In the genomic region with DNA sequence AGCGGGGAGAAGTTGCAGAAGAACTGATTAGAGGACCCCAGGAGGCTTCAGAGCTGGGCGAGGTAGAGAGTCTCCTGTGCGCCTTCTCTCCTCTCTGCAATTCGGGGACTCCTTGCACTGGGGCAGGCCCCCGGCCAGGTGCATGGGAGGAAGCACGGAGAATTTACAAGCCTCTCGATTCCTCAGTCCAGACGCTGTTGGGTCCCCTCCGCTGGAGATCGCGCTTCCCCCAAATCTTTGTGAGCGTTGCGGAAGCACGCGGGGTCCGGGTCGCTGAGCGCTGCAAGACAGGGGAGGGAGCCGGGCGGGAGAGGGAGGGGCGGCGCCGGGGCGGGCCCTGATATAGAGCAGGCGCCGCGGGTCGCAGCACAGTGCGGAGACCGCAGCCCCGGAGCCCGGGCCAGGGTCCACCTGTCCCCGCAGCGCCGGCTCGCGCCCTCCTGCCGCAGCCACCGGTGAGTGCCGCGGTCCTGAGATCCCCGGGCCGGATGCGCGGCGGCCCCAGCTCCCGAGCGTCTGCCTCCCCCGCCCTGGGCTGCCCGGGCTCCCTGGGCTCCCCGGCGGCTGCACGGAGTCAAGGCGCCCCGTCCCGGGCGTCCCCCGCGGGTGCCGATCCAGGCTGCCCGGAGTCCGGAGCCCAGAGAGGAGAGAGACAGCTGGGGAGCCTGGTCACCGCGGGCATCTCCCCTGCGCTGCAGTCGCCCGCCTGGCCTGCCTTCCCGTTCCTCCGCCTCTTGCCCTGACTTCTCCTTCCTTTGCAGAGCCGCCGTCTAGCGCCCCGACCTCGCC, we compare ENCODE assay signal across 8 cellular contexts. TPM values are rescaled to one million over a fixed set of nuclear protein-coding genes. Genes with fewer than 3 reads are reported as not detected.
A peak's percentile ranks its signal among the peaks of the same experiment; 100 is the strongest.
DNase-seq lines count a peak whose midpoint lies in the region; ATAC-seq and TF ChIP-seq lines count a peak whose summit lies in the region.

A gene (plus strand): TSS at position 369 of the 789 bp plus-strand sequence. CDS start 424 bp downstream, outside the sequence.

- TF ChIP-seq POLR2A in Peyer's patch (IDR thresholded peaks at IDR 0.05) = no peak

- WGBS in right cardiac atrium = under 1% methylated on average over 74 of the region's 74 CpGs

- H3K27me3 ChIP-seq in BE2C (peaks cover 23% of the 10 kb centered on the region), Peyer's patch (no peaks in the 10 kb centered on the region), right cardiac atrium (ENCODE audit: control insufficient read depth, insufficient read depth) (no peaks in the 10 kb centered on the region)

- TF ChIP-seq CTCF in BE2C (IDR thresholded peaks at IDR 0.05; ENCODE audit: low read depth, low read length) (no peak), Peyer's patch (IDR thresholded peaks at IDR 0.05) (no peak)

- H3K4me1 ChIP-seq in BE2C (no peaks in the 10 kb centered on the region), Peyer's patch (peaks cover 0 to 45% (median 7%) of the 10 kb centered on the region in 4 donors), right cardiac atrium (ENCODE audit: control insufficient read depth, insufficient read depth, low read length) (peaks cover 18% of the 10 kb centered on the region)

- H3K4me3 ChIP-seq in BE2C (ENCODE audit: low read depth, low read length) (peak within 1 kb of the TSS; percentile 55), Peyer's patch (peak within 1 kb of the TSS; percentile 49 to 78 (median 70)), right cardiac atrium (ENCODE audit: low read length) (peak within 1 kb of the TSS; percentile 72)

- H3K9me3 ChIP-seq in BE2C = no peaks in the 10 kb centered on the region
- H3K9me3 ChIP-seq in Peyer's patch = no peaks in the 10 kb centered on the region
- H3K9me3 ChIP-seq in right cardiac atrium (ENCODE audit: control insufficient read depth, low read length) = no peaks in the 10 kb centered on the region

- H3K27ac Mint-ChIP-seq in activated naive CD8-positive, alpha-beta T cell treated with anti-CD3 and anti-CD28 coated beads, Interleukin-2, amount 10 ng/mL, durations not matched to agents 7 days and 5 days = peak within 1 kb of the TSS; percentile 82

- H3K36me3 Mint-ChIP-seq in activated naive CD8-positive, alpha-beta T cell treated with anti-CD3 and anti-CD28 coated beads, Interleukin-2, amount 10 ng/mL, durations not matched to agents 7 days and 5 days = peaks cover 4% of the 10 kb centered on the region

- DNase-seq in BE2C (peak; percentile 46), Peyer's patch (peak; percentile 48 to 70 (median 65)), right cardiac atrium (peak; percentile 56 to 85 (median 83)), renal cortical epithelial cell (ENCODE audit: low read depth) (no peak), NCI-H774 (lab: John Stamatoyannopoulos, UW) (no peak), cerebellum (ENCODE audit: low spot score) (no peak)
- peak; percentile 71 for DNase-seq in activated naive CD8-positive, alpha-beta T cell treated with anti-CD3 and anti-CD28 coated beads, Interleukin-2, amount 10 ng/mL, durations not matched to agents 7 days and 5 days

- H3K36me3 ChIP-seq in BE2C = no peaks in the 10 kb centered on the region
- no peaks in the 10 kb centered on the region for H3K36me3 ChIP-seq in Peyer's patch

- H3K4me3 Mint-ChIP-seq in activated naive CD8-positive, alpha-beta T cell treated with anti-CD3 and anti-CD28 coated beads, Interleukin-2, amount 10 ng/mL, durations not matched to agents 7 days and 5 days = peak within 1 kb of the TSS; percentile 94

- peak within 1 kb of the TSS; percentile 53 to 86 (median 69) for H3K27ac ChIP-seq in Peyer's patch
- H3K27ac ChIP-seq in right cardiac atrium (ENCODE audit: low read length) = peak within 1 kb of the TSS; percentile 43

- POLR2A ChIA-PET in activated naive CD8-positive, alpha-beta T cell treated with anti-CD3 and anti-CD28 coated beads, Interleukin-2, amount 10 ng/mL, durations not matched to agents 7 days and 5 days (lab: Charles Lee) = interaction anchor here (1.0 kb wide), 1 partner anchor 9 kb away, joined by 5 read pairs; no protein-coding TSS in a partner anchor

- H3K9me3 Mint-ChIP-seq in activated naive CD8-positive, alpha-beta T cell treated with anti-CD3 and anti-CD28 coated beads, Interleukin-2, amount 10 ng/mL, durations not matched to agents 7 days and 5 days = no peaks in the 10 kb centered on the region

- peaks cover 33% of the 10 kb centered on the region for H3K4me1 Mint-ChIP-seq in activated naive CD8-positive, alpha-beta T cell treated with anti-CD3 and anti-CD28 coated beads, Interleukin-2, amount 10 ng/mL, durations not matched to agents 7 days and 5 days

- peaks cover 67% of the 10 kb centered on the region for H3K27me3 Mint-ChIP-seq in activated naive CD8-positive, alpha-beta T cell treated with anti-CD3 and anti-CD28 coated beads, Interleukin-2, amount 10 ng/mL, durations not matched to agents 7 days and 5 days

- intact Hi-C loops in right cardiac atrium (cut with DNase I) = no loop called here

- ATAC-seq in GM21723 (IDR thresholded peaks at IDR 0.05; ENCODE audit: unreplicated experiment) (peak; percentile 44), right cardiac atrium (peak; percentile 57 to 59)
- peak; percentile 74 for ATAC-seq in activated naive CD8-positive, alpha-beta T cell treated with anti-CD3 and anti-CD28 coated beads, Interleukin-2, amount 10 ng/mL, durations not matched to agents 7 days and 5 days (ENCODE audit: low read depth)

RNA-seq across cellular contexts. Expression of the gene that starts here (rescaled TPM):
- not detected for polyA plus RNA-seq in BE2C (2012; ENCODE audit: insufficient read depth, insufficient read length, low read depth)
- total RNA-seq in Peyer's patch = 1 to 10 TPM in 3 of 4 donors, under 1 TPM in 1; 0.53 to 6.6 (median 2.7) TPM
- under 1 TPM; 0.61 to 0.62 TPM for total RNA-seq in activated naive CD8-positive, alpha-beta T cell treated with anti-CD3 and anti-CD28 coated beads, Interleukin-2, amount 10 ng/mL, durations not matched to agents 7 days and 5 days
- 1 to 10 TPM; 4.8 to 7.1 (median 5.6) TPM for total RNA-seq in right cardiac atrium
- polyA plus RNA-seq in right cardiac atrium = 7.0 TPM
- 238 and 1,509 TPM in 2 replicates for total RNA-seq in renal cortical epithelial cell
- 1.00 TPM for total RNA-seq in cerebellum

Comparison
In these comparisons a context has a peak if more than half of its experiments do, and no peak if none do; other contexts are left out.
1. RNA of the gene that starts here (total RNA-seq): 238 to 1,509 TPM in renal cortical epithelial cell; 4.8 to 7.1 TPM in right cardiac atrium, 0.53 to 6.6 TPM in Peyer's patch, 1.00 TPM in cerebellum (single experiment) and 0.61 to 0.62 TPM in activated naive CD8-positive, alpha-beta T cell treated with anti-CD3 and anti-CD28 coated beads, Interleukin-2, amount 10 ng/mL, durations not matched to agents 7 days and 5 days; every median in the first group is over 10 times any median in the second.
2. Peak in DNase-seq and ATAC-seq in activated naive CD8-positive, alpha-beta T cell treated with anti-CD3 and anti-CD28 coated beads, Interleukin-2, amount 10 ng/mL, durations not matched to agents 7 days and 5 days; RNA of the gene not detected or under 1 TPM.
3. DNase-seq: peak in BE2C (single experiment), Peyer's patch (3 of 3) and right cardiac atrium (3 of 3); none in renal cortical epithelial cell (single experiment), NCI-H774 (single experiment) and cerebellum (single experiment).
4. Peak in every context shown above with its lines, with median percentiles within 50 percentile points of each other: H3K4me3 ChIP-seq and ATAC-seq.